ENCODE assay signal across 13 cellular contexts in the genomic region with DNA sequence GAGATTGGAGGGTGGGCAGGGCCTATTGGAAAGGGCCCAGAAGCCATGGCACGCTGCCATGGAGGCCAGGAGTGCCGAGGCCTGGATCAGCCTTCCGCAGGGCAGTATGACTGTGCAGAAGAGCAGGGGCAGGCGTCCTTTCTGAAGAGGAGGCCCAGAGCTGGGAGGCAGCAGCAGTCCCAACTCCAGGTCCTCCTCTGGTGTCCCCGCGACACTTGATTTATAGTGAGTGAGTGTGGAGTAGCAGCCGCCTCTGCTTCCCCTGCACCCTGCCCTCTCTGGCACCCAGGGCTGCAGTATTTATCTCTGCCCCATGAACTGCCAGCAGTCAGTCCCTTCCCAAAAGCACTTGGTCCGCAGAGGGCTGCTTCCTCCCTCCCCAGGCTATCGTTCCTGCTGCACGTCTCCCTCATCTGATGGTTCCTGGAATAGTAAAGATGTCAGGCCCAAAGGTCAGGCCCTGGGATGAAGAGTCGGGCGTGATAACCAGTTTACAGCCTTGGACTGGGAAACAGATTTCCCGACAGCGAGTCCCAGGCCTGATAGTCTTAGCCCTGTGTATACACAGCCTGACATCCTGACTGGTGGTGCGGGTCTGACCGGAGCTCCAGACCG. TPM values are rescaled to one million over a fixed set of nuclear protein-coding genes. Genes with fewer than 3 reads are reported as not detected.
A peak's percentile ranks its signal among the peaks of the same experiment; 100 is the strongest.
DNase-seq lines count a peak whose midpoint lies in the region; ATAC-seq, FAIRE-seq and TF ChIP-seq lines count a peak whose summit lies in the region.
"Had no signal": no experiment of that assay in that cellular context is flagged by ENCODE, and none has a peak within 500 bp of the region (broad histone marks: within the 10 kb centered on the region; RNA-seq: fewer than 3 reads in every experiment).

No MANE protein-coding gene starts in this region.

- peaks cover 56% of the 10 kb centered on the region for H3K4me1 Mint-ChIP-seq in activated naive CD8-positive, alpha-beta T cell treated with anti-CD3 and anti-CD28 coated beads for 36 hours

- H3K9me3 Mint-ChIP-seq in activated naive CD8-positive, alpha-beta T cell treated with anti-CD3 and anti-CD28 coated beads for 36 hours: no peaks in the 10 kb centered on the region

- peak overlapping the region; percentile 52 for H3K27ac Mint-ChIP-seq in activated naive CD8-positive, alpha-beta T cell treated with anti-CD3 and anti-CD28 coated beads for 36 hours

- TF ChIP-seq CTCF in spleen (IDR thresholded peaks at IDR 0.05 in 8 of 11, conservative IDR thresholded peaks at IDR 0.05 in 3 of 11): no peak
- no peak for TF ChIP-seq CTCF in pancreas (IDR thresholded peaks at IDR 0.05)
- no peak for TF ChIP-seq CTCF in BE2C (IDR thresholded peaks at IDR 0.05; ENCODE audit: low read depth, low read length)

- peak; percentile 32 for DNase-seq in NCI-H345 (lab: John Stamatoyannopoulos, UW)
- no peak for DNase-seq in NCI-H345 treated with DMSO at 0.1 percent for 48 hours (lab: John Stamatoyannopoulos, UW; ENCODE audit: unreplicated experiment)
- no peak for DNase-seq in activated naive CD8-positive, alpha-beta T cell treated with anti-CD3 and anti-CD28 coated beads for 36 hours
- no peak for DNase-seq in left lobe of liver (ENCODE audit: low spot score)
- DNase-seq in spleen: peak; percentile 87
- DNase-seq in pancreas: no peak
- DNase-seq in BE2C: no peak
- no peak for DNase-seq in T1000 (lab: John Stamatoyannopoulos, UW)
- DNase-seq: 8988T, DND-41, mammary epithelial cell had no signal

- H3K27me3 Mint-ChIP-seq in activated naive CD8-positive, alpha-beta T cell treated with anti-CD3 and anti-CD28 coated beads for 36 hours: no peaks in the 10 kb centered on the region

- intact Hi-C loops in spleen (cut with DNase I; ENCODE audit: low total_unique reads) (no loop called here), pancreas (cut with DNase I) (no loop called here)

- FAIRE-seq in pancreas (lab: Jason Lieb, UNC): no peak
- FAIRE-seq: bronchial epithelial cell had no signal

- no peaks in the 10 kb centered on the region for H3K27me3 ChIP-seq in spleen (replicated peaks in 1 of 7)
- H3K27me3 ChIP-seq in pancreas: no peaks in the 10 kb centered on the region
- H3K27me3 ChIP-seq in BE2C: no peaks in the 10 kb centered on the region
- H3K27me3 ChIP-seq: SJSA1 had no signal

- H3K36me3 ChIP-seq in spleen: peaks cover 0 to 89% (median 23%) of the 10 kb centered on the region in 6 donors
- no peaks in the 10 kb centered on the region for H3K36me3 ChIP-seq in pancreas
- H3K36me3 ChIP-seq in BE2C: peaks cover 47% of the 10 kb centered on the region

- ATAC-seq in left lobe of liver (peak; percentile 58), pancreas (no peak)

- peaks cover 17% of the 10 kb centered on the region for H3K36me3 Mint-ChIP-seq in activated naive CD8-positive, alpha-beta T cell treated with anti-CD3 and anti-CD28 coated beads for 36 hours

- WGBS in spleen, 5 donors: 63 to 76% (median 69%) methylated on average over 16 to 17 of the region's 17 CpGs
- WGBS in pancreas, 2 donors: 84 to 86% methylated on average over 17 of the region's 17 CpGs

- peak overlapping the region; percentile 53 to 97 (median 91) for H3K27ac ChIP-seq in spleen
- no peak overlapping the region for H3K27ac ChIP-seq in pancreas
- H3K27ac ChIP-seq: SJSA1 had no signal

- H3K9me3 ChIP-seq in spleen (no peaks in the 10 kb centered on the region), pancreas (no peaks in the 10 kb centered on the region), BE2C (no peaks in the 10 kb centered on the region)
- H3K9me3 ChIP-seq: SJSA1 had no signal

- H3K4me3 ChIP-seq in spleen: no peak overlapping the region
- no peak overlapping the region for H3K4me3 ChIP-seq in pancreas
- H3K4me3 ChIP-seq in BE2C (ENCODE audit: low read depth, low read length): no peak overlapping the region
- H3K4me3 ChIP-seq: SJSA1 had no signal

- no peak overlapping the region for H3K4me3 Mint-ChIP-seq in activated naive CD8-positive, alpha-beta T cell treated with anti-CD3 and anti-CD28 coated beads for 36 hours

- H3K4me1 ChIP-seq in spleen (peaks cover 41 to 98% (median 77%) of the 10 kb centered on the region in 6 donors), pancreas (peaks cover 12 to 23% (median 16%) of the 10 kb centered on the region in 3 donors), BE2C (peaks cover 3% of the 10 kb centered on the region; the same call in 1 of the 2 replicates)

- no peak for TF ChIP-seq POLR2A in spleen (IDR thresholded peaks at IDR 0.05)

RNA-seq across cellular contexts. Expression of a gene that starts 32.9 kb away (rescaled TPM):
- total RNA-seq in activated naive CD8-positive, alpha-beta T cell treated with anti-CD3 and anti-CD28 coated beads for 36 hours: 10 to 100 TPM; 39.1 to 43.7 TPM
- total RNA-seq in left lobe of liver: 9.1 TPM
- total RNA-seq in spleen: 100 to 1,000 TPM in 6 of 7 donors, 10 to 100 TPM in 1; 60.1 to 217 (median 112) TPM
- 10 to 100 TPM; 20.0 to 34.7 (median 20.5) TPM for polyA plus RNA-seq in spleen
- 10 to 100 TPM; 11.2 to 21.9 (median 13.4) TPM for total RNA-seq in pancreas
- polyA plus RNA-seq in pancreas: 10 to 100 TPM; 17.2 to 22.7 TPM
- polyA plus RNA-seq in BE2C (2012; ENCODE audit: insufficient read depth, insufficient read length, low read depth): 66.0 TPM

RNA-seq across cellular contexts. Expression of a gene that starts 51.5 kb away (rescaled TPM):
- 10 to 100 TPM; 16.6 to 17.9 TPM for total RNA-seq in activated naive CD8-positive, alpha-beta T cell treated with anti-CD3 and anti-CD28 coated beads for 36 hours
- total RNA-seq in left lobe of liver (2.7 TPM), spleen (100 to 1,000 TPM in 4 of 7 donors, 10 to 100 TPM in 3; 21.4 to 164 (median 103) TPM), pancreas (10 to 100 TPM in 4 of 6 donors, 1 to 10 TPM in 2; 5.7 to 32.6 (median 18.0) TPM)
- polyA plus RNA-seq in spleen (10 to 100 TPM; 10.7 to 22.2 (median 12.2) TPM), pancreas (10 to 100 TPM; 28.5 to 53.3 TPM)
- polyA plus RNA-seq in BE2C (2012; ENCODE audit: insufficient read depth, insufficient read length, low read depth): 0.52 TPM

Comparison
In these comparisons a context has a peak if more than half of its experiments do, and no peak if none do; other contexts are left out.
1. DNase-seq: peak in NCI-H345 (single experiment) and spleen (single experiment); none in NCI-H345 treated with DMSO at 0.1 percent for 48 hours (single experiment), activated naive CD8-positive, alpha-beta T cell treated with anti-CD3 and anti-CD28 coated beads for 36 hours (single experiment), left lobe of liver (single experiment), pancreas (0 of 6), BE2C (single experiment) and T1000 (single experiment).
2. H3K27ac ChIP-seq: peak in spleen (8 of 8); none in pancreas (0 of 4).